Comparison of ENCODE assay signal across 8 cellular contexts in the genomic region with DNA sequence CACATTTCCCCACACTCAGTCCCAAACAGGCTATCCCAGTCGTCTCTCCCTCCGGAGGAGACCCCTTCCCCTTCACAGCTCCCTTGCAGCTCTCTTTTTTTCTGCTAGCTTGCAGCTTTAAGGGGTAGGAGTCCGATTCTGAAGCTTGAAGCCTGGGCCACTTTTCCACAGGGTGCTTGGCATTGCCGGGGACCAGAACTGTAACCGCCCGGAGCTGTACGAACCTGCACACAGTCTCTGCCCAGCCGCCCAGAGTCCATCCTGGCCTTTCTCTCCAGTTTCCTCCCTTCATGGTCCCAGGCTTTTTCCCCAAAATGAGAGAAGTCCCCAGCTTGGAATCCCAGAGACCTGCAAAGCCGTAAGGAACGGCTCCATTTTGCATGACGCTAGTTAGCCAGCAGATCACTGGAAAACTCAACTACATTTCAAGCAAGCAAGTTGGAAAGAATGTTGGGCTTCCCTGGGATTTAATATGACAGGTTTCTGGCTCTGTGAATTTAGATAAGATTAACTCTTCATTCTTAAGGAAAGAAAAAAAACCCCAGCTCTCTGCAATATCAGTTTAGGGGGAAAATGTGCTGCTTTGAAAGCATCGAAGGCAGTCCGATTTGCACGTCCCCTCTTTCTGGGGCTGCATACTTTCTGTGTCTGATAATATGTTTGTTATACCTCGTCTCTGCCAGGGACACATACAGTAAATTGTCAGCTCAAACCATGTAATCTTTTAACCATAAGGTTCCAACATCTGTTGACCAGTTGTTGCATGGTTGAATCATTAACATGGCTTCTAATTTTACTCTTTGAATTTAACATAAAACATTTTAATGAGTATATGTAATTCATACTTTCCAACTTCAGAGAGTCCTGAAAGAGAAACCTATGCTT.
A peak's percentile ranks its signal among the peaks of the same experiment; 100 is the strongest.
DNase-seq lines count a peak whose midpoint lies in the region; ATAC-seq and TF ChIP-seq lines count a peak whose summit lies in the region.
"Had no signal": no experiment of that assay in that cellular context is flagged by ENCODE, and none has a peak within 500 bp of the region (broad histone marks: within the 10 kb centered on the region; RNA-seq: fewer than 3 reads in every experiment).

No MANE protein-coding gene starts in this region.

- TF ChIP-seq CTCF in esophagus squamous epithelium (IDR thresholded peaks at IDR 0.05) (no peak), mesothelial cell of epicardium (IDR thresholded peaks at IDR 0.05; ENCODE audit: unreplicated experiment) (no peak), upper lobe of right lung (IDR thresholded peaks at IDR 0.05) (no peak), type B pancreatic cell (conservative IDR thresholded peaks at IDR 0.05) (no peak)

- no peaks in the 10 kb centered on the region for H3K9me3 ChIP-seq in esophagus squamous epithelium
- H3K9me3 ChIP-seq in upper lobe of right lung, result no peaks in the 10 kb centered on the region

- no peak for ATAC-seq in upper lobe of right lung

- H3K4me3 ChIP-seq in esophagus squamous epithelium (peak overlapping the region in 3 of 4 donors; percentile 19 to 46 (median 28)), upper lobe of right lung (peak overlapping the region; percentile 5)

- peaks cover 0 to 41% (median 0%) of the 10 kb centered on the region in 4 donors for H3K27me3 ChIP-seq in esophagus squamous epithelium
- no peaks in the 10 kb centered on the region for H3K27me3 ChIP-seq in upper lobe of right lung

- intact Hi-C loops in esophagus squamous epithelium (cut with DNase I) (no loop called here), upper lobe of right lung (cut with DNase I) (no loop called here)

- H3K27me3 Mint-ChIP-seq in mesothelial cell of epicardium (ENCODE audit: low read depth) (no peaks in the 10 kb centered on the region), type B pancreatic cell (no peaks in the 10 kb centered on the region)

- peak overlapping the region; percentile 51 for H3K4me3 Mint-ChIP-seq in mesothelial cell of epicardium
- H3K4me3 Mint-ChIP-seq in type B pancreatic cell, result no peak overlapping the region

- H3K9me3 Mint-ChIP-seq in mesothelial cell of epicardium (peaks cover 2% of the 10 kb centered on the region), type B pancreatic cell (no peaks in the 10 kb centered on the region)

- H3K27ac Mint-ChIP-seq in mesothelial cell of epicardium (peak overlapping the region; percentile 96), type B pancreatic cell (no peak overlapping the region)

- H3K36me3 Mint-ChIP-seq in mesothelial cell of epicardium, result no peaks in the 10 kb centered on the region
- H3K36me3 Mint-ChIP-seq in type B pancreatic cell, result no peaks in the 10 kb centered on the region

- peaks cover 67% of the 10 kb centered on the region for H3K4me1 Mint-ChIP-seq in mesothelial cell of epicardium
- peaks cover 53% of the 10 kb centered on the region for H3K4me1 Mint-ChIP-seq in type B pancreatic cell (ENCODE audit: unreplicated experiment)

- H3K36me3 ChIP-seq in esophagus squamous epithelium, result no peaks in the 10 kb centered on the region
- no peaks in the 10 kb centered on the region for H3K36me3 ChIP-seq in upper lobe of right lung

- 35 to 51% methylated on average over 15 of the region's 15 CpGs for WGBS in esophagus squamous epithelium, 2 donors

- no peak for TF ChIP-seq POLR2A in esophagus squamous epithelium (IDR thresholded peaks at IDR 0.05)

- DNase-seq in RPMI7951 (ENCODE audit: low read depth), result peak; percentile 85
- no peak for DNase-seq in esophagus squamous epithelium (lab: John Stamatoyannopoulos, UW)
- DNase-seq in mesothelial cell of epicardium (ENCODE audit: low spot score in 2 of 2, unreplicated experiment in 2 of 2), result no peak
- no peak for DNase-seq in upper lobe of right lung
- DNase-seq in HK-2 (ENCODE audit: unreplicated experiment), result no peak
- no peak for DNase-seq in type B pancreatic cell (ENCODE audit: extremely low spot score, unreplicated experiment)
- no peak for DNase-seq in NCI-H69 (lab: John Stamatoyannopoulos, UW)
- DNase-seq: foreskin melanocyte had no signal

- H3K27ac ChIP-seq in esophagus squamous epithelium, result peak overlapping the region; percentile 61 to 84 (median 70)
- H3K27ac ChIP-seq in upper lobe of right lung, result peak overlapping the region; percentile 42

- H3K4me1 ChIP-seq in esophagus squamous epithelium, result peaks cover 8 to 53% (median 27%) of the 10 kb centered on the region in 3 donors
- peaks cover 21% of the 10 kb centered on the region for H3K4me1 ChIP-seq in upper lobe of right lung
